ENCODE assay signal across 25 cellular contexts in the genomic region with DNA sequence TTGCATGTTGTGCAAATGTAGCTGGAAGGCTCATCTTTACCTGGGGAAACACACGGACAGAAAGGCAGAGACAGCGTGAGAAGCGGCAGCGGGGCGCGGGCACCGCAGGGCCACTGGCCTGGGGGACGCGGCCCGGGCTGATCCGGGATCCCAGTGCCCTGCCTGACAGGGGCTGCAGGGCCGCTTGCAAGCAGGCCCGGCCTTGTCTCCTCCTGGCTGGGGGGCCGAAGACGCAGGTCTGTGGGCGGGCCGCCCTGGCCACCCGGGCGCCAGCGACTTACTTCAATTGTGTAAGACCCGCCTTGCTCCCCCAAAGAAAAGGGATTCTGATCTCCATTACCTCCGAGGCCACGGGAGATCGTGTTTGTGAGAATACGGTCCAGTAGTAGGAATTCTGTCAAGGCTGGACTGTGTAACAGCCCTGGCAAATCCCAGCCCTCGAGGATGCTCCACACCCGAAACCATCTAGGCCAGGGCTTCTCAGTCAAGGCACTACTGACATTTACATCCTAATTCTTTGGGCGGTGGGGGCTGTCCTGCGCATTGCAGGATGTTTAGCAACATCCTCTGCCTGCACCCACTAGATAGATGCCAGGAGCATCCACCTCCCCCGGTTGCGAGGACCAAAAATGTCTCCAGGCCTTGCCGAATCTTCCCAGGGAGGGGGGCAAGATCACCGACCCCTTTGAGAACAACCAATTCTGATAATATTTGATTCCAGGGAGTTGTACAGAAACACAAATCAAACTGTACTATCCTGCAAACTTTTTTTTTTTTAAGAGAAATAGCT.
A peak's percentile ranks its signal among the peaks of the same experiment; 100 is the strongest.
DNase-seq lines count a peak whose midpoint lies in the region; TF ChIP-seq lines count a peak whose summit lies in the region.
"Had no signal": no experiment of that assay in that cellular context is flagged by ENCODE, and none has a peak within 500 bp of the region (broad histone marks: within the 10 kb centered on the region; RNA-seq: fewer than 3 reads in every experiment).

No MANE protein-coding gene starts in this region.

- H3K4ac ChIP-seq in H9 (ENCODE audit: low read depth, low read length), result no peak overlapping the region

- H3K23me2 ChIP-seq in H9 (ENCODE audit: insufficient read length, low read depth, low read length, poor library complexity, severe bottlenecking), result no peaks in the 10 kb centered on the region

- H3K4me2 ChIP-seq in H9 (ENCODE audit: insufficient read depth, insufficient read length, low read length), result no peak overlapping the region
- H3K4me2 ChIP-seq: A549 had no signal

- H4K5ac ChIP-seq in H9 (ENCODE audit: insufficient read length, low read depth, low read length), result no peak overlapping the region

- H4K20me1 ChIP-seq in H9 (ENCODE audit: control insufficient read depth, insufficient read depth, insufficient read length), result no peaks in the 10 kb centered on the region

- no peak overlapping the region for H3K4me3 ChIP-seq in coronary artery
- H3K4me3 ChIP-seq in stomach, result no peak overlapping the region
- H3K4me3 ChIP-seq: A549, dorsolateral prefrontal cortex, HAP-1, lung, Peyer's patch, SJSA1 had no signal

- no peak overlapping the region for H2BK20ac ChIP-seq in H9 (ENCODE audit: low read depth, low read length, poor library complexity, severe bottlenecking)

- no peak for TF ChIP-seq POLR2A in stomach (IDR thresholded peaks at IDR 0.05)

- WGBS in H9 (ENCODE audit: extremely low coverage, insufficient read length, low lambda C conversion rate), result no CpG with 5 or more reads among the region's 33 CpGs
- 91 to 96% (median 96%) methylated on average over 28 to 33 of the region's 33 CpGs for WGBS in stomach, 5 donors

- H3K18ac ChIP-seq in H9 (ENCODE audit: insufficient read length, low read depth, low read length), result no peak overlapping the region

- H3K56ac ChIP-seq in H9 (ENCODE audit: insufficient read length, low read depth, low read length), result no peak overlapping the region

- H3K27ac ChIP-seq in H9 (ENCODE audit: insufficient read length, low read depth, low read length) (no peak overlapping the region), coronary artery (no peak overlapping the region), stomach (no peak overlapping the region)
- H3K27ac ChIP-seq: A549, dorsolateral prefrontal cortex, Peyer's patch, SJSA1 had no signal

- H3K4me3 Mint-ChIP-seq in activated T-cell treated with anti-CD3 and anti-CD28 coated beads, Interleukin-2, amount 50 U/mL, for 24 hours, result no peak overlapping the region
- no peak overlapping the region for H3K4me3 Mint-ChIP-seq in H9
- H3K4me3 Mint-ChIP-seq: B cell, type B pancreatic cell had no signal

- H3K9me3 ChIP-seq in H9 (ENCODE audit: control insufficient read depth, low read depth, low read length) (no peaks in the 10 kb centered on the region), stomach (no peaks in the 10 kb centered on the region)
- H3K9me3 ChIP-seq: A549, HAP-1, Peyer's patch, SJSA1 had no signal

- no peak overlapping the region for H2BK15ac ChIP-seq in H9 (ENCODE audit: low read depth, low read length)

- peaks cover 43% of the 10 kb centered on the region for H3K4me1 Mint-ChIP-seq in activated T-cell treated with anti-CD3 and anti-CD28 coated beads, Interleukin-2, amount 50 U/mL, for 24 hours (ENCODE audit: low read depth)
- H3K4me1 Mint-ChIP-seq in H9, result peaks cover 10 to 23% of the 10 kb centered on the region in 2 experiments
- H3K4me1 Mint-ChIP-seq: B cell had no signal

- no peak overlapping the region for H4K8ac ChIP-seq in H9 (replicated peaks; ENCODE audit: insufficient read length, low read depth, low read length)

- H2AK5ac ChIP-seq in H9 (ENCODE audit: insufficient read length, low read length), result no peak overlapping the region

- H3K79me2 ChIP-seq in H9 (ENCODE audit: insufficient read depth, low read length), result no peaks in the 10 kb centered on the region

- TF ChIP-seq CTCF in H9 (conservative IDR thresholded peaks at IDR 0.05) (no peak), coronary artery (IDR thresholded peaks at IDR 0.05) (no peak), stomach (IDR thresholded peaks at IDR 0.05) (no peak)

- TF ChIP-seq EP300 in stomach (IDR thresholded peaks at IDR 0.05), result no peak

- no peak overlapping the region for H3T11ph ChIP-seq in H9 (ENCODE audit: low read length)

- H2BK120ac ChIP-seq in H9 (ENCODE audit: low read depth, low read length, poor library complexity, severe bottlenecking), result no peak overlapping the region

- H3K14ac ChIP-seq in H9 (ENCODE audit: insufficient read depth, low read length), result no peak overlapping the region

- H2BK5ac ChIP-seq in H9 (ENCODE audit: insufficient read length, low read length), result no peak overlapping the region

- H4K91ac ChIP-seq in H9 (ENCODE audit: insufficient read length, low read depth, low read length), result no peak overlapping the region

- H3K27me3 Mint-ChIP-seq in activated T-cell treated with anti-CD3 and anti-CD28 coated beads, Interleukin-2, amount 50 U/mL, for 24 hours, result no peaks in the 10 kb centered on the region
- no peaks in the 10 kb centered on the region for H3K27me3 Mint-ChIP-seq in H9 (ENCODE audit: low read depth)
- H3K27me3 Mint-ChIP-seq: B cell, type B pancreatic cell had no signal

- no peak overlapping the region for H2BK12ac ChIP-seq in H9 (ENCODE audit: insufficient read length, low read depth, low read length)

- H2AFZ ChIP-seq in H9 (ENCODE audit: low read length), result no peak overlapping the region

- no peaks in the 10 kb centered on the region for H3K36me3 ChIP-seq in stomach
- H3K36me3 ChIP-seq: HAP-1, SJSA1 had no signal

- H3K4me1 ChIP-seq in H9 (ENCODE audit: insufficient read depth, low read length) (no peaks in the 10 kb centered on the region), stomach (peaks cover 0 to 7% (median 0%) of the 10 kb centered on the region in 4 donors)
- H3K4me1 ChIP-seq: A549, HAP-1, SJSA1 had no signal

- H3K79me1 ChIP-seq in H9 (ENCODE audit: insufficient read depth, low read depth, low read length, poor library complexity, severe bottlenecking), result no peaks in the 10 kb centered on the region

- peaks cover 86% of the 10 kb centered on the region for H3K36me3 Mint-ChIP-seq in activated T-cell treated with anti-CD3 and anti-CD28 coated beads, Interleukin-2, amount 50 U/mL, for 24 hours (ENCODE audit: low read depth)
- peaks cover 0 to 7% (median 4%) of the 10 kb centered on the region in 3 experiments; a peak in 3 of 7 replicates for H3K36me3 Mint-ChIP-seq in H9 (ENCODE audit: insufficient read depth in 1 of 3, low read depth in 3 of 3)

- no peaks in the 10 kb centered on the region for H3K9me3 Mint-ChIP-seq in activated T-cell treated with anti-CD3 and anti-CD28 coated beads, Interleukin-2, amount 50 U/mL, for 24 hours
- H3K9me3 Mint-ChIP-seq in H9, result no peaks in the 10 kb centered on the region
- H3K9me3 Mint-ChIP-seq: type B pancreatic cell had no signal

- no peaks in the 10 kb centered on the region for H3K27me3 ChIP-seq in H9 (ENCODE audit: insufficient read depth, low read length)
- H3K27me3 ChIP-seq in stomach, result no peaks in the 10 kb centered on the region
- H3K27me3 ChIP-seq: dorsolateral prefrontal cortex, Peyer's patch, SJSA1 had no signal

- no peak for DNase-seq in activated T-cell treated with anti-CD3 and anti-CD28 coated beads, Interleukin-2, amount 50 U/mL, for 24 hours
- DNase-seq in activated T-cell treated with anti-CD3 and anti-CD28 coated beads for 4 hours (no peak), H9 (peak; percentile 35), coronary artery (ENCODE audit: low spot score) (peak; percentile 47), stomach (peak; percentile 16), DMS114 treated with DMSO at 0.1 percent for 48 hours (lab: John Stamatoyannopoulos, UW; ENCODE audit: unreplicated experiment) (no peak), GM19240 (ENCODE audit: insufficient read length, low spot score) (no peak), Kasumi-1 (lab: John Stamatoyannopoulos, UW) (no peak)
- DNase-seq: activated CD4-positive, CD25-positive, alpha-beta regulatory T cell treated with anti-CD3 and anti-CD28 coated beads, Interleukin-2, amount 50 U/mL, for 72 hours; activated gamma-delta T cell treated with Interleukin-2 at 50 U/mL for 16 hours; anterior cingulate cortex; dorsolateral prefrontal cortex; kidney glomerular epithelial cell; NCI-H1092; NCI-H187 treated with DMSO at 0.1 percent for 48 hours; NCI-H69; T-helper 1 cell had no signal

- no peak overlapping the region for H3K23ac ChIP-seq in H9 (ENCODE audit: insufficient read length, low read depth, low read length)

- H3K27ac Mint-ChIP-seq in activated T-cell treated with anti-CD3 and anti-CD28 coated beads, Interleukin-2, amount 50 U/mL, for 24 hours, result peak overlapping the region; percentile 95
- no peak overlapping the region; a peak in 1 of 7 replicates for H3K27ac Mint-ChIP-seq in H9
- H3K27ac Mint-ChIP-seq: B cell, progenitor cell of endocrine pancreas had no signal

- intact Hi-C loops in stomach (cut with DNase I; ENCODE audit: low total_unique reads), result no loop called here

- no peak overlapping the region for H3K9ac ChIP-seq in H9 (ENCODE audit: extremely low read depth, insufficient read length, low read length)

Comparison
In these comparisons a context has a peak if more than half of its experiments do, and no peak if none do; other contexts are left out.
1. DNase-seq: peak in H9 (single experiment), coronary artery (single experiment) and stomach (single experiment); none in activated T-cell treated with anti-CD3 and anti-CD28 coated beads, Interleukin-2, amount 50 U/mL, for 24 hours (single experiment), activated T-cell treated with anti-CD3 and anti-CD28 coated beads for 4 hours (single experiment), DMS114 treated with DMSO at 0.1 percent for 48 hours (single experiment), GM19240 (single experiment) and Kasumi-1 (0 of 2).